ENCODE assay signal across 1 cellular context in the genomic region with DNA sequence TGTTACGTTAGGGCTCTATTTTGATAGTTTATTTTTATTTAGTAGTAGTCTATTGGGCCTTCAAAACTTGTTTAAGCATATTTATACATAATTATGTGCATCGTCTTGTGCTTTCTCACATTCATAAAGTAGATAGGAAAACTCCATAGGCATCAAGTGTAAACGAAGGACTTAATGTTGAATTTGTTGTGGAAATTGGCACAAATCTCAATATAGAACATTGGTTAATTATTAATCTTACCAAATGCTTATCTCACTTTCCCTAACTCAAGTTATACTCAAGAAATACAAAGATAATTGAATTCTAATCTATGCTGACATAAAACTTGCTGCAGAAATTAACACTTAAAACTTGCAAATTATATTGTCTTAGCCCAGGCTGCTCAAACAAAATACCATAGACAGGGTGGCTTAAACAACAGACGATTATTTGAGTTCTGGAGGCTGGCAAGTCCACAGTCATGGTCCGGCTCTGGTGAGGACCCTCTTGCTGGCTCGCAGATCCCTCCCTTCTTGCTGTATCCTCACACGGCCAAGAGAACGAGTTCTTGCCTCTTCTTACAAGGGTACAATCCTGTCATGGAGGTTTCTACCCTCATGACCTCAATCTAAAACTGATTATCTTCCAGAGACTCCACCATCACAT.
TF ChIP-seq lines count a peak whose summit lies in the region.

No MANE protein-coding gene starts in this region.

TF ChIP-seq in WTC11, 78 proteins besides CTCF, POLR2A, EP300 and RAD21 (continued from another document):
- TF ChIP-seq FOXJ3 (CRISPR knock-in tag; IDR thresholded peaks at IDR 0.05; ENCODE audit: borderline replicate concordance) (no peak), NR2C2 (CRISPR knock-in tag; IDR thresholded peaks at IDR 0.05) (no peak), USF2 (CRISPR knock-in tag; IDR thresholded peaks at IDR 0.05) (no peak), ERG (CRISPR knock-in tag; IDR thresholded peaks at IDR 0.05) (no peak), AR (CRISPR knock-in tag; IDR thresholded peaks at IDR 0.05) (no peak), ATF2 (CRISPR knock-in tag; IDR thresholded peaks at IDR 0.05; ENCODE audit: borderline replicate concordance, low read depth) (no peak), USF1 (CRISPR knock-in tag; IDR thresholded peaks at IDR 0.05) (no peak), ELF4 (CRISPR knock-in tag; IDR thresholded peaks at IDR 0.05; ENCODE audit: low read depth) (no peak)
- TF ChIP-seq, protein P1, sequence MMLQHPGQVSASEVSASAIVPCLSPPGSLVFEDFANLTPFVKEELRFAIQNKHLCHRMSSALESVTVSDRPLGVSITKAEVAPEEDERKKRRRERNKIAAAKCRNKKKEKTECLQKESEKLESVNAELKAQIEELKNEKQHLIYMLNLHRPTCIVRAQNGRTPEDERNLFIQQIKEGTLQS (CRISPR knock-in tag; conservative IDR thresholded peaks at IDR 0.05), result no peak
